Comparison of ENCODE assay signal across 8 cellular contexts in genomic region chr1:38804062-38804886, GRCh38. TPM values are rescaled to one million over a fixed set of nuclear protein-coding genes. Genes with fewer than 3 reads are reported as not detected.
DNase-seq lines count a peak whose midpoint lies in the region; ATAC-seq and TF ChIP-seq lines count a peak whose summit lies in the region.

No MANE protein-coding gene starts in this region.

- H3K27me3 ChIP-seq in Panc1 (ENCODE audit: control insufficient read depth, insufficient read depth, low read length): peaks cover 32% of the 10 kb centered on the region
- peaks cover 0 to 76% (median 41%) of the 10 kb centered on the region in 7 donors for H3K27me3 ChIP-seq in spleen (replicated peaks in 1 of 7)

- H3K4me1 Mint-ChIP-seq in activated CD4-positive, alpha-beta T cell treated with anti-CD3 and anti-CD28 coated beads for 36 hours: peaks cover 3% of the 10 kb centered on the region

- H3K4me3 Mint-ChIP-seq in activated CD4-positive, alpha-beta T cell treated with anti-CD3 and anti-CD28 coated beads for 36 hours: no peak overlapping the region

- H3K9me3 ChIP-seq in Panc1 (ENCODE audit: control insufficient read depth, insufficient read depth, low read depth, low read length) (no peaks in the 10 kb centered on the region), spleen (no peaks in the 10 kb centered on the region)

- no peaks in the 10 kb centered on the region for H3K36me3 Mint-ChIP-seq in activated CD4-positive, alpha-beta T cell treated with anti-CD3 and anti-CD28 coated beads for 36 hours (ENCODE audit: low read depth)

- POLR2A ChIA-PET in activated CD4-positive, alpha-beta T cell treated with anti-CD3 and anti-CD28 coated beads for 36 hours (lab: Charles Lee): no interaction called here
- POLR2A ChIA-PET in Panc1 (lab: Charles Lee): no interaction called here

- H3K27ac ChIP-seq in Panc1 (ENCODE audit: low read length): no peak overlapping the region
- H3K27ac ChIP-seq in spleen: no peak overlapping the region

- BruUV-seq in Panc1 (replicated peaks; lab: Mats Ljungman, UMichigan): no TSS peak

- peaks cover 52% of the 10 kb centered on the region for H3K27me3 Mint-ChIP-seq in activated CD4-positive, alpha-beta T cell treated with anti-CD3 and anti-CD28 coated beads for 36 hours

- intact Hi-C loops in activated CD4-positive, alpha-beta T cell treated with anti-CD3 and anti-CD28 coated beads for 36 hours (cut with DNase I, micrococcal nuclease): no loop called here
- intact Hi-C loops in Panc1 (cut with micrococcal nuclease; ENCODE audit: unreplicated experiment) (no loop called here), spleen (cut with DNase I; ENCODE audit: low total_unique reads) (no loop called here)

- H3K4me3 ChIP-seq in Panc1 (ENCODE audit: low read depth in 2 of 2, low read length in 2 of 2) (peak overlapping the region; percentile 27 to 37), fibroblast of pulmonary artery (replicated peaks; ENCODE audit: low read depth, low read length) (peak overlapping the region; percentile 14), spleen (peak overlapping the region in 7 of 8 donors; percentile 13 to 61 (median 28))

- H3K36me3 ChIP-seq in Panc1 (ENCODE audit: control insufficient read depth, insufficient read depth, low read length) (no peaks in the 10 kb centered on the region), spleen (no peaks in the 10 kb centered on the region)

- WGBS in spleen, 5 donors: 3 to 9% (median 3%) methylated on average over 39 to 81 of the region's 81 CpGs

- CTCF ChIA-PET in activated CD4-positive, alpha-beta T cell treated with anti-CD3 and anti-CD28 coated beads for 36 hours (lab: Charles Lee): no interaction called here
- CTCF ChIA-PET in Panc1 (lab: Charles Lee): no interaction called here

- TF ChIP-seq CTCF in Panc1 (IDR thresholded peaks at IDR 0.05): no peak
- TF ChIP-seq CTCF in fibroblast of pulmonary artery (IDR thresholded peaks at IDR 0.05; ENCODE audit: low read length, missing control alignments): no peak
- TF ChIP-seq CTCF in spleen (IDR thresholded peaks at IDR 0.05 in 8 of 11, conservative IDR thresholded peaks at IDR 0.05 in 3 of 11): no peak

- TF ChIP-seq POLR2A in spleen (IDR thresholded peaks at IDR 0.05): no peak

- H3K4me1 ChIP-seq in Panc1 (ENCODE audit: control insufficient read depth, insufficient read depth, low read length): no peaks in the 10 kb centered on the region; the same call in none of the 2 replicates
- H3K4me1 ChIP-seq in spleen: peaks cover 0 to 16% (median 11%) of the 10 kb centered on the region in 6 donors

- in situ Hi-C loops in Panc1 (cut with HindIII; ENCODE audit: low pct_unique_long_range_greater_than_20kb, low sequenced_read_pairs): no loop called here

- ATAC-seq in activated CD4-positive, alpha-beta T cell treated with anti-CD3 and anti-CD28 coated beads for 36 hours: no peak
- ATAC-seq in Panc1 (peak; percentile 70), GM21825 (IDR thresholded peaks at IDR 0.05; ENCODE audit: unreplicated experiment) (no peak), GM21447 (IDR thresholded peaks at IDR 0.05; ENCODE audit: unreplicated experiment) (no peak)

- no peak overlapping the region for H3K27ac Mint-ChIP-seq in activated CD4-positive, alpha-beta T cell treated with anti-CD3 and anti-CD28 coated beads for 36 hours

- H3K9me3 Mint-ChIP-seq in activated CD4-positive, alpha-beta T cell treated with anti-CD3 and anti-CD28 coated beads for 36 hours (ENCODE audit: low read depth): no peaks in the 10 kb centered on the region

- DNase-seq in activated CD4-positive, alpha-beta T cell treated with anti-CD3 and anti-CD28 coated beads for 36 hours: peak; percentile 15
- DNase-seq in activated CD4-positive, alpha-beta T cell treated with anti-CD3 and anti-CD28 coated beads for 1 hour: no peak
- DNase-seq in Panc1 (ENCODE audit: low read depth, low spot score) (no peak), fibroblast of pulmonary artery (ENCODE audit: low read depth) (no peak), spleen (no peak), NOMO-1 treated with DMSO at 0.1 percent for 48 hours (lab: John Stamatoyannopoulos, UW; ENCODE audit: unreplicated experiment) (no peak)

RNA-seq across cellular contexts. Expression of gene RRAGC, which starts 55.3 kb away (rescaled TPM):
- total RNA-seq in activated CD4-positive, alpha-beta T cell treated with anti-CD3 and anti-CD28 coated beads for 36 hours: 10 to 100 TPM; 15.8 to 19.0 TPM
- 44.3 TPM for total RNA-seq in Panc1 (2021; ENCODE audit: unreplicated experiment)
- polyA plus RNA-seq in Panc1 (2012; ENCODE audit: insufficient read length): 32.0 TPM
- total RNA-seq in spleen: 10 to 100 TPM; 17.3 to 28.1 (median 22.4) TPM
- polyA plus RNA-seq in spleen: 10 to 100 TPM in 2 of 3 donors, 1 to 10 TPM in 1; 9.4 to 18.2 (median 13.2) TPM
